In the genomic region with DNA sequence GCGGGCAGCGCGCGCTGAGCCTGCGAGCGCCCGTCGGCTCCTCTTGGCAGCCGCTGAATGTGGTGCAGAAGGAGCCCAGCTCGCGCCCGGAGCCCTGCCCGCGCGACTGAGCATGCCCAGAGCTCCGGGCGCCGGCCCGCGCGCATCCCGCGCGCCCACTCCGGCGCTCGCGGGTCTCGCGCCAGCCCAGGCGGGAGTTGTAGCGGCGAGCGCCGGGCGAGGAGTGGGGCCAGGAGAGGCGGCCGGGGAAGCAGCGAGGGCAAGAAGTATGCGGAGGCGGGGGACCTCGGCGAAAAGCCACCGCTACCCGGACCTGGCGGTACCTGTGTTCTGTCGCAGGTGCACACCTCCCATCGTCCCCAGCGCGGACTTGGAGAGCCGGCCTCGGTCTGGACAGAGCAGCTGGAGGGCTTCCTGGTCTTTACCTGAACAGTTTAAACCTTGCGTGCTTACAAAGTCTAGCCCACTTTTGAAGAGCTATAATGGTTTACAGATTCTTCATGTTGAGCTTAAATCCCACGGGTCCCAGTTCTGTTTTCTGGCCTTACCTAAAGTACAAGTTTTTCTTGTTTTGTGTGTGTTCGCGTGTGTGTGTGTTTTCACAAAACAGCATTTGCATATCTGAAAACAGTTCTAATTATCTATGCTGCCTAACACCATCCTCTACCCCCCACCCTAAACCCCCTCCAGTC, we compare ENCODE assay signal across 1 cellular context.
A peak's percentile ranks its signal among the peaks of the same experiment; 100 is the strongest.
TF ChIP-seq lines count a peak whose summit lies in the region.

A gene (minus strand): TSS at position 61 of the 692 bp plus-strand sequence. CDS start 114 bp downstream, outside the sequence.

TF ChIP-seq in WTC11, 78 proteins besides CTCF, POLR2A, EP300 and RAD21 (continued from another document):
- TF ChIP-seq, protein P1, sequence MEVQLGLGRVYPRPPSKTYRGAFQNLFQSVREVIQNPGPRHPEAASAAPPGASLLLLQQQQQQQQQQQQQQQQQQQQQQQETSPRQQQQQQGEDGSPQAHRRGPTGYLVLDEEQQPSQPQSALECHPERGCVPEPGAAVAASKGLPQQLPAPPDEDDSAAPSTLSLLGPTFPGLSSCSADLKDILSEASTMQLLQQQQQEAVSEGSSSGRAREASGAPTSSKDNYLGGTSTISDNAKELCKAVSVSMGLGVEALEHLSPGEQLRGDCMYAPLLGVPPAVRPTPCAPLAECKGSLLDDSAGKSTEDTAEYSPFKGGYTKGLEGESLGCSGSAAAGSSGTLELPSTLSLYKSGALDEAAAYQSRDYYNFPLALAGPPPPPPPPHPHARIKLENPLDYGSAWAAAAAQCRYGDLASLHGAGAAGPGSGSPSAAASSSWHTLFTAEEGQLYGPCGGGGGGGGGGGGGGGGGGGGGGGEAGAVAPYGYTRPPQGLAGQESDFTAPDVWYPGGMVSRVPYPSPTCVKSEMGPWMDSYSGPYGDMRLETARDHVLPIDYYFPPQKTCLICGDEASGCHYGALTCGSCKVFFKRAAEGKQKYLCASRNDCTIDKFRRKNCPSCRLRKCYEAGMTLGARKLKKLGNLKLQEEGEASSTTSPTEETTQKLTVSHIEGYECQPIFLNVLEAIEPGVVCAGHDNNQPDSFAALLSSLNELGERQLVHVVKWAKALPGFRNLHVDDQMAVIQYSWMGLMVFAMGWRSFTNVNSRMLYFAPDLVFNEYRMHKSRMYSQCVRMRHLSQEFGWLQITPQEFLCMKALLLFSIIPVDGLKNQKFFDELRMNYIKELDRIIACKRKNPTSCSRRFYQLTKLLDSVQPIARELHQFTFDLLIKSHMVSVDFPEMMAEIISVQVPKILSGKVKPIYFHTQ (CRISPR knock-in tag; IDR thresholded peaks at IDR 0.05), result no peak
- TF ChIP-seq FOXK1 (CRISPR knock-in tag; IDR thresholded peaks at IDR 0.05), result no peak
- TF ChIP-seq, protein P2, sequence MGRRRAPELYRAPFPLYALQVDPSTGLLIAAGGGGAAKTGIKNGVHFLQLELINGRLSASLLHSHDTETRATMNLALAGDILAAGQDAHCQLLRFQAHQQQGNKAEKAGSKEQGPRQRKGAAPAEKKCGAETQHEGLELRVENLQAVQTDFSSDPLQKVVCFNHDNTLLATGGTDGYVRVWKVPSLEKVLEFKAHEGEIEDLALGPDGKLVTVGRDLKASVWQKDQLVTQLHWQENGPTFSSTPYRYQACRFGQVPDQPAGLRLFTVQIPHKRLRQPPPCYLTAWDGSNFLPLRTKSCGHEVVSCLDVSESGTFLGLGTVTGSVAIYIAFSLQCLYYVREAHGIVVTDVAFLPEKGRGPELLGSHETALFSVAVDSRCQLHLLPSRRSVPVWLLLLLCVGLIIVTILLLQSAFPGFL (CRISPR knock-in tag; IDR thresholded peaks at IDR 0.05; ENCODE audit: borderline replicate concordance), result no peak
- TF ChIP-seq, protein P3, sequence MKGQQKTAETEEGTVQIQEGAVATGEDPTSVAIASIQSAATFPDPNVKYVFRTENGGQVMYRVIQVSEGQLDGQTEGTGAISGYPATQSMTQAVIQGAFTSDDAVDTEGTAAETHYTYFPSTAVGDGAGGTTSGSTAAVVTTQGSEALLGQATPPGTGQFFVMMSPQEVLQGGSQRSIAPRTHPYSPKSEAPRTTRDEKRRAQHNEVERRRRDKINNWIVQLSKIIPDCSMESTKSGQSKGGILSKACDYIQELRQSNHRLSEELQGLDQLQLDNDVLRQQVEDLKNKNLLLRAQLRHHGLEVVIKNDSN (CRISPR knock-in tag; IDR thresholded peaks at IDR 0.05), result no peak
- no peak for TF ChIP-seq SP1 (CRISPR knock-in tag; conservative IDR thresholded peaks at IDR 0.05)
- TF ChIP-seq, protein P4, sequence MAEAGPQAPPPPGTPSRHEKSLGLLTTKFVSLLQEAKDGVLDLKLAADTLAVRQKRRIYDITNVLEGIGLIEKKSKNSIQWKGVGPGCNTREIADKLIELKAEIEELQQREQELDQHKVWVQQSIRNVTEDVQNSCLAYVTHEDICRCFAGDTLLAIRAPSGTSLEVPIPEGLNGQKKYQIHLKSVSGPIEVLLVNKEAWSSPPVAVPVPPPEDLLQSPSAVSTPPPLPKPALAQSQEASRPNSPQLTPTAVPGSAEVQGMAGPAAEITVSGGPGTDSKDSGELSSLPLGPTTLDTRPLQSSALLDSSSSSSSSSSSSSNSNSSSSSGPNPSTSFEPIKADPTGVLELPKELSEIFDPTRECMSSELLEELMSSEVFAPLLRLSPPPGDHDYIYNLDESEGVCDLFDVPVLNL (CRISPR knock-in tag; IDR thresholded peaks at IDR 0.05; ENCODE audit: borderline replicate concordance, low read depth), result no peak
- no peak for TF ChIP-seq IRF2 (CRISPR knock-in tag; IDR thresholded peaks at IDR 0.05; ENCODE audit: borderline replicate concordance, low read depth)
- TF ChIP-seq NR3C1 (CRISPR knock-in tag; conservative IDR thresholded peaks at IDR 0.05; ENCODE audit: low read depth), result no peak
- TF ChIP-seq HMGA2 (CRISPR knock-in tag; IDR thresholded peaks at IDR 0.05), result no peak
- TF ChIP-seq, protein P5, sequence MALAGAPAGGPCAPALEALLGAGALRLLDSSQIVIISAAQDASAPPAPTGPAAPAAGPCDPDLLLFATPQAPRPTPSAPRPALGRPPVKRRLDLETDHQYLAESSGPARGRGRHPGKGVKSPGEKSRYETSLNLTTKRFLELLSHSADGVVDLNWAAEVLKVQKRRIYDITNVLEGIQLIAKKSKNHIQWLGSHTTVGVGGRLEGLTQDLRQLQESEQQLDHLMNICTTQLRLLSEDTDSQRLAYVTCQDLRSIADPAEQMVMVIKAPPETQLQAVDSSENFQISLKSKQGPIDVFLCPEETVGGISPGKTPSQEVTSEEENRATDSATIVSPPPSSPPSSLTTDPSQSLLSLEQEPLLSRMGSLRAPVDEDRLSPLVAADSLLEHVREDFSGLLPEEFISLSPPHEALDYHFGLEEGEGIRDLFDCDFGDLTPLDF (CRISPR knock-in tag; IDR thresholded peaks at IDR 0.05), result no peak
- TF ChIP-seq JUN (CRISPR knock-in tag; IDR thresholded peaks at IDR 0.05), result 0 out of 2 replicates have a peak, but pooled peaks have one; percentile 2
- TF ChIP-seq, protein P6, sequence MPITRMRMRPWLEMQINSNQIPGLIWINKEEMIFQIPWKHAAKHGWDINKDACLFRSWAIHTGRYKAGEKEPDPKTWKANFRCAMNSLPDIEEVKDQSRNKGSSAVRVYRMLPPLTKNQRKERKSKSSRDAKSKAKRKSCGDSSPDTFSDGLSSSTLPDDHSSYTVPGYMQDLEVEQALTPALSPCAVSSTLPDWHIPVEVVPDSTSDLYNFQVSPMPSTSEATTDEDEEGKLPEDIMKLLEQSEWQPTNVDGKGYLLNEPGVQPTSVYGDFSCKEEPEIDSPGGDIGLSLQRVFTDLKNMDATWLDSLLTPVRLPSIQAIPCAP (CRISPR knock-in tag; IDR thresholded peaks at IDR 0.05), result no peak
- TF ChIP-seq, protein P7, sequence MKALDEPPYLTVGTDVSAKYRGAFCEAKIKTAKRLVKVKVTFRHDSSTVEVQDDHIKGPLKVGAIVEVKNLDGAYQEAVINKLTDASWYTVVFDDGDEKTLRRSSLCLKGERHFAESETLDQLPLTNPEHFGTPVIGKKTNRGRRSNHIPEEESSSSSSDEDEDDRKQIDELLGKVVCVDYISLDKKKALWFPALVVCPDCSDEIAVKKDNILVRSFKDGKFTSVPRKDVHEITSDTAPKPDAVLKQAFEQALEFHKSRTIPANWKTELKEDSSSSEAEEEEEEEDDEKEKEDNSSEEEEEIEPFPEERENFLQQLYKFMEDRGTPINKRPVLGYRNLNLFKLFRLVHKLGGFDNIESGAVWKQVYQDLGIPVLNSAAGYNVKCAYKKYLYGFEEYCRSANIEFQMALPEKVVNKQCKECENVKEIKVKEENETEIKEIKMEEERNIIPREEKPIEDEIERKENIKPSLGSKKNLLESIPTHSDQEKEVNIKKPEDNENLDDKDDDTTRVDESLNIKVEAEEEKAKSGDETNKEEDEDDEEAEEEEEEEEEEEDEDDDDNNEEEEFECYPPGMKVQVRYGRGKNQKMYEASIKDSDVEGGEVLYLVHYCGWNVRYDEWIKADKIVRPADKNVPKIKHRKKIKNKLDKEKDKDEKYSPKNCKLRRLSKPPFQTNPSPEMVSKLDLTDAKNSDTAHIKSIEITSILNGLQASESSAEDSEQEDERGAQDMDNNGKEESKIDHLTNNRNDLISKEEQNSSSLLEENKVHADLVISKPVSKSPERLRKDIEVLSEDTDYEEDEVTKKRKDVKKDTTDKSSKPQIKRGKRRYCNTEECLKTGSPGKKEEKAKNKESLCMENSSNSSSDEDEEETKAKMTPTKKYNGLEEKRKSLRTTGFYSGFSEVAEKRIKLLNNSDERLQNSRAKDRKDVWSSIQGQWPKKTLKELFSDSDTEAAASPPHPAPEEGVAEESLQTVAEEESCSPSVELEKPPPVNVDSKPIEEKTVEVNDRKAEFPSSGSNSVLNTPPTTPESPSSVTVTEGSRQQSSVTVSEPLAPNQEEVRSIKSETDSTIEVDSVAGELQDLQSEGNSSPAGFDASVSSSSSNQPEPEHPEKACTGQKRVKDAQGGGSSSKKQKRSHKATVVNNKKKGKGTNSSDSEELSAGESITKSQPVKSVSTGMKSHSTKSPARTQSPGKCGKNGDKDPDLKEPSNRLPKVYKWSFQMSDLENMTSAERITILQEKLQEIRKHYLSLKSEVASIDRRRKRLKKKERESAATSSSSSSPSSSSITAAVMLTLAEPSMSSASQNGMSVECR (CRISPR knock-in tag; IDR thresholded peaks at IDR 0.05; ENCODE audit: borderline replicate concordance), result 0 out of 2 replicates have a peak, but pooled peaks have one; percentile 17
- TF ChIP-seq, protein P8, sequence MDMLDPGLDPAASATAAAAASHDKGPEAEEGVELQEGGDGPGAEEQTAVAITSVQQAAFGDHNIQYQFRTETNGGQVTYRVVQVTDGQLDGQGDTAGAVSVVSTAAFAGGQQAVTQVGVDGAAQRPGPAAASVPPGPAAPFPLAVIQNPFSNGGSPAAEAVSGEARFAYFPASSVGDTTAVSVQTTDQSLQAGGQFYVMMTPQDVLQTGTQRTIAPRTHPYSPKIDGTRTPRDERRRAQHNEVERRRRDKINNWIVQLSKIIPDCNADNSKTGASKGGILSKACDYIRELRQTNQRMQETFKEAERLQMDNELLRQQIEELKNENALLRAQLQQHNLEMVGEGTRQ (CRISPR knock-in tag; IDR thresholded peaks at IDR 0.05), result no peak
- TF ChIP-seq, protein P9, sequence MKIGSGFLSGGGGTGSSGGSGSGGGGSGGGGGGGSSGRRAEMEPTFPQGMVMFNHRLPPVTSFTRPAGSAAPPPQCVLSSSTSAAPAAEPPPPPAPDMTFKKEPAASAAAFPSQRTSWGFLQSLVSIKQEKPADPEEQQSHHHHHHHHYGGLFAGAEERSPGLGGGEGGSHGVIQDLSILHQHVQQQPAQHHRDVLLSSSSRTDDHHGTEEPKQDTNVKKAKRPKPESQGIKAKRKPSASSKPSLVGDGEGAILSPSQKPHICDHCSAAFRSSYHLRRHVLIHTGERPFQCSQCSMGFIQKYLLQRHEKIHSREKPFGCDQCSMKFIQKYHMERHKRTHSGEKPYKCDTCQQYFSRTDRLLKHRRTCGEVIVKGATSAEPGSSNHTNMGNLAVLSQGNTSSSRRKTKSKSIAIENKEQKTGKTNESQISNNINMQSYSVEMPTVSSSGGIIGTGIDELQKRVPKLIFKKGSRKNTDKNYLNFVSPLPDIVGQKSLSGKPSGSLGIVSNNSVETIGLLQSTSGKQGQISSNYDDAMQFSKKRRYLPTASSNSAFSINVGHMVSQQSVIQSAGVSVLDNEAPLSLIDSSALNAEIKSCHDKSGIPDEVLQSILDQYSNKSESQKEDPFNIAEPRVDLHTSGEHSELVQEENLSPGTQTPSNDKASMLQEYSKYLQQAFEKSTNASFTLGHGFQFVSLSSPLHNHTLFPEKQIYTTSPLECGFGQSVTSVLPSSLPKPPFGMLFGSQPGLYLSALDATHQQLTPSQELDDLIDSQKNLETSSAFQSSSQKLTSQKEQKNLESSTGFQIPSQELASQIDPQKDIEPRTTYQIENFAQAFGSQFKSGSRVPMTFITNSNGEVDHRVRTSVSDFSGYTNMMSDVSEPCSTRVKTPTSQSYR (CRISPR knock-in tag; IDR thresholded peaks at IDR 0.05), result 0 out of 2 replicates have a peak, but pooled peaks have one; percentile 2
- TF ChIP-seq EMX1 (CRISPR knock-in tag; IDR thresholded peaks at IDR 0.05), result no peak
